In genomic region chr1:165826565-165826964, GRCh38 we compare ENCODE assay signal across 9 cellular contexts. TPM values are rescaled to one million over a fixed set of nuclear protein-coding genes. Genes with fewer than 3 reads are reported as not detected.
A peak's percentile ranks its signal among the peaks of the same experiment; 100 is the strongest.
DNase-seq lines count a peak whose midpoint lies in the region; ATAC-seq and TF ChIP-seq lines count a peak whose summit lies in the region.
"Had no signal": no experiment of that assay in that cellular context is flagged by ENCODE, and none has a peak within 500 bp of the region (broad histone marks: within the 10 kb centered on the region; RNA-seq: fewer than 3 reads in every experiment).

No MANE protein-coding gene starts in this region.

- H3K9ac ChIP-seq in smooth muscle cell (ENCODE audit: low read depth) = no peak overlapping the region

- WGBS in smooth muscle cell (ENCODE audit: low lambda C conversion rate) = 80% methylated on average over 2 of the region's 2 CpGs

- H3K36me3 Mint-ChIP-seq in activated CD4-positive, alpha-beta T cell treated with anti-CD3 and anti-CD28 coated beads, Interleukin-2, amount 10 ng/mL, durations not matched to agents 7 days and 5 days (ENCODE audit: low read depth) = peaks cover 2% of the 10 kb centered on the region
- H3K36me3 Mint-ChIP-seq in WTC11 = peaks cover 11% of the 10 kb centered on the region
- no peaks in the 10 kb centered on the region for H3K36me3 Mint-ChIP-seq in glutamatergic neuron (ENCODE audit: unreplicated experiment)

- peak overlapping the region; percentile 58 for H2AFZ ChIP-seq in smooth muscle cell (ENCODE audit: low read depth)

- H3K4me1 Mint-ChIP-seq in activated CD4-positive, alpha-beta T cell treated with anti-CD3 and anti-CD28 coated beads, Interleukin-2, amount 10 ng/mL, durations not matched to agents 7 days and 5 days = peaks cover 21% of the 10 kb centered on the region
- H3K4me1 Mint-ChIP-seq in WTC11 (peaks cover 26% of the 10 kb centered on the region), glutamatergic neuron (ENCODE audit: low read depth, unreplicated experiment) (peaks cover 14% of the 10 kb centered on the region)

- H3K4me2 ChIP-seq in smooth muscle cell = peak overlapping the region; percentile 92

- TF ChIP-seq CTCF in WTC11 (IDR thresholded peaks at IDR 0.05) (no peak), glutamatergic neuron (IDR thresholded peaks at IDR 0.05; ENCODE audit: partially characterized antibody, unreplicated experiment) (no peak), smooth muscle cell (IDR thresholded peaks at IDR 0.05; ENCODE audit: borderline replicate concordance, insufficient read depth, poor library complexity, severe bottlenecking) (no peak)

- peaks cover 9% of the 10 kb centered on the region for H3K4me1 ChIP-seq in smooth muscle cell (ENCODE audit: low read depth)

- no peak for DNase-seq in activated CD4-positive, alpha-beta T cell treated with anti-CD3 and anti-CD28 coated beads, Interleukin-2, amount 10 ng/mL, durations not matched to agents 7 days and 5 days
- DNase-seq in activated CD4-positive, alpha-beta T cell treated with anti-CD3 and anti-CD28 coated beads, Interleukin-2, amount 50 U/mL, for 4 hours = no peak
- DNase-seq in WTC11 (ENCODE audit: low spot score) (no peak), glutamatergic neuron (no peak), smooth muscle cell (lab: John Stamatoyannopoulos, UW; ENCODE audit: unreplicated experiment) (no peak)

- H3K9me3 ChIP-seq in smooth muscle cell (replicated peaks; ENCODE audit: low read depth) = no peaks in the 10 kb centered on the region
- H3K9me3 ChIP-seq: neutrophil had no signal

- H4K20me1 ChIP-seq in smooth muscle cell (ENCODE audit: low read depth) = no peaks in the 10 kb centered on the region

- peaks cover 4% of the 10 kb centered on the region for H3F3A ChIP-seq in smooth muscle cell (ENCODE audit: low read depth)

- no peaks in the 10 kb centered on the region for H3K36me3 ChIP-seq in smooth muscle cell (ENCODE audit: low read depth)
- H3K36me3 ChIP-seq: neutrophil had no signal

- CTCF ChIA-PET in activated CD4-positive, alpha-beta T cell treated with anti-CD3 and anti-CD28 coated beads, Interleukin-2, amount 10 ng/mL, durations not matched to agents 7 days and 5 days (lab: Charles Lee) = interaction anchor here (0.7 to 1.5 kb wide), 3 partner anchors 8 to 60 kb away, joined by 3 to 4 read pairs (median 3); partner anchors contain the start of gene TMCO1
- CTCF ChIA-PET in WTC11 (lab: Charles Lee) = no interaction called here

- peaks cover 7% of the 10 kb centered on the region for H3K27me3 Mint-ChIP-seq in activated CD4-positive, alpha-beta T cell treated with anti-CD3 and anti-CD28 coated beads, Interleukin-2, amount 10 ng/mL, durations not matched to agents 7 days and 5 days
- H3K27me3 Mint-ChIP-seq in WTC11 (ENCODE audit: low read depth) (no peaks in the 10 kb centered on the region), glutamatergic neuron (ENCODE audit: unreplicated experiment) (peaks cover 15% of the 10 kb centered on the region)

- POLR2A ChIA-PET in activated CD4-positive, alpha-beta T cell treated with anti-CD3 and anti-CD28 coated beads, Interleukin-2, amount 10 ng/mL, durations not matched to agents 7 days and 5 days (lab: Charles Lee) = no interaction called here
- POLR2A ChIA-PET in WTC11 (lab: Charles Lee) = no interaction called here

- peak overlapping the region; percentile 86 for H3K4me3 ChIP-seq in smooth muscle cell

- no peak for ATAC-seq in WTC11
- no peak for ATAC-seq in GM19023 (IDR thresholded peaks at IDR 0.05; ENCODE audit: unreplicated experiment)
- ATAC-seq in GM19455 (IDR thresholded peaks at IDR 0.05; ENCODE audit: unreplicated experiment) = no peak
- no peak for ATAC-seq in GM18873 (IDR thresholded peaks at IDR 0.05; ENCODE audit: low FRiP score, unreplicated experiment)

- no peaks in the 10 kb centered on the region for H3K27me3 ChIP-seq in smooth muscle cell (ENCODE audit: low read depth)
- H3K27me3 ChIP-seq: neutrophil had no signal

- H3K4me3 Mint-ChIP-seq in activated CD4-positive, alpha-beta T cell treated with anti-CD3 and anti-CD28 coated beads, Interleukin-2, amount 10 ng/mL, durations not matched to agents 7 days and 5 days = peak overlapping the region; percentile 71
- H3K4me3 Mint-ChIP-seq in WTC11 (peak overlapping the region; percentile 75), glutamatergic neuron (ENCODE audit: unreplicated experiment) (peak overlapping the region; percentile 79)

- no peak overlapping the region for H3K27ac ChIP-seq in smooth muscle cell (ENCODE audit: low read depth)

- no peaks in the 10 kb centered on the region for H3K9me3 Mint-ChIP-seq in activated CD4-positive, alpha-beta T cell treated with anti-CD3 and anti-CD28 coated beads, Interleukin-2, amount 10 ng/mL, durations not matched to agents 7 days and 5 days
- H3K9me3 Mint-ChIP-seq in WTC11 (0 out of 2 replicates have a peak, but pooled peaks cover 3% of the 10 kb centered on the region), glutamatergic neuron (ENCODE audit: unreplicated experiment) (peaks cover 9% of the 10 kb centered on the region)

- H3K79me2 ChIP-seq in smooth muscle cell (ENCODE audit: low read depth) = peaks cover 27% of the 10 kb centered on the region

- no peak overlapping the region for H3K27ac Mint-ChIP-seq in activated CD4-positive, alpha-beta T cell treated with anti-CD3 and anti-CD28 coated beads, Interleukin-2, amount 10 ng/mL, durations not matched to agents 7 days and 5 days
- no peak overlapping the region; the same call in 1 of the 2 replicates for H3K27ac Mint-ChIP-seq in WTC11
- H3K27ac Mint-ChIP-seq in glutamatergic neuron (ENCODE audit: unreplicated experiment) = no peak overlapping the region

TF ChIP-seq in WTC11, 78 proteins besides CTCF, POLR2A, EP300 and RAD21:
- no peak for TF ChIP-seq ATF6 (CRISPR knock-in tag; IDR thresholded peaks at IDR 0.05)
- no peak for TF ChIP-seq ZNF281 (CRISPR knock-in tag; IDR thresholded peaks at IDR 0.05)
- no peak for TF ChIP-seq PRRX2 (CRISPR knock-in tag; IDR thresholded peaks at IDR 0.05)

RNA-seq across cellular contexts. Expression of gene UCK2, which starts 0.8 kb away (rescaled TPM):
- total RNA-seq in activated CD4-positive, alpha-beta T cell treated with anti-CD3 and anti-CD28 coated beads, Interleukin-2, amount 10 ng/mL, durations not matched to agents 7 days and 5 days = 10 to 100 TPM; 22.4 to 23.7 TPM
- total RNA-seq in WTC11 (2021) (74.3 to 85.7 TPM (median 79.2 TPM) in 3 replicates), glutamatergic neuron (ENCODE audit: unreplicated experiment) (29.9 TPM), smooth muscle cell (27.5 and 39.5 TPM in 2 replicates)
- polyA plus RNA-seq in smooth muscle cell = 32.6 and 37.5 TPM in 2 replicates

RNA-seq across cellular contexts. Expression of gene TMCO1, which starts 57.9 kb away (rescaled TPM):
- 100 to 1,000 TPM in 1 of 2 experiments, 10 to 100 TPM in 1; 93.3 to 102 TPM for total RNA-seq in activated CD4-positive, alpha-beta T cell treated with anti-CD3 and anti-CD28 coated beads, Interleukin-2, amount 10 ng/mL, durations not matched to agents 7 days and 5 days
- 51.9 to 52.8 TPM (median 52.5 TPM) in 3 replicates for total RNA-seq in WTC11 (2021)
- total RNA-seq in glutamatergic neuron (ENCODE audit: unreplicated experiment) = 74.9 TPM
- total RNA-seq in smooth muscle cell = 146 and 149 TPM in 2 replicates
- polyA plus RNA-seq in smooth muscle cell = 135 TPM in 2 replicates
